In the genomic region with DNA sequence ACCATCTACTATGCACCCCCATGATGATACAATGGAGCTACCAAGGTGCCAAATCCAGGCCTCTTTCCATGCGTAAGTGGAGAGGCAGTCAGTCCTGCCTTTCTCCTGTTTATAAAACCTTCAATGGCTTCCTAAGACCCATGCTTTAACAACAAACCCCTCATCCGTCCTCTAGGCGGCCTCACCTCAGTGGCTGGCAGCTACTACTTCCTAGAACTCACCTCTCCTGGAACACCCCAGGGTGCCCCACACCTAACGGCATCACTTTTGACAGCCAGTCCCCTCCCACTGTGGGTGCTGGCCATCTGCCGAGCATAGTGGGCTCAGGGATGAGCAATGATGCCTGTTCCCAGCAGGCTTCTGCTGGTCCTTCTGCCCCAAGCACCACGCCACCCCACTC, we compare ENCODE assay signal across 26 cellular contexts.
"Had no signal": no experiment of that assay in that cellular context is flagged by ENCODE, and none has a peak within 500 bp of the region (broad histone marks: within the 10 kb centered on the region; RNA-seq: fewer than 3 reads in every experiment).

No MANE protein-coding gene starts in this region.

- H3K36me3 ChIP-seq: colonic mucosa, esophagus squamous epithelium, gastrocnemius medialis, neutrophil, ovary, prostate gland, spleen, upper lobe of right lung had no signal

- H3K36me3 Mint-ChIP-seq: mesothelial cell of epicardium had no signal

- FAIRE-seq: bronchial epithelial cell, islet of Langerhans had no signal

- H3K4me3 ChIP-seq: colonic mucosa, esophagus squamous epithelium, gastrocnemius medialis, ovary, prostate gland, spleen, upper lobe of right lung had no signal

- DNase-seq: activated B cell treated with CpG ODN at 0.5 μM for 24 hours; activated CD4-positive, alpha-beta memory T cell treated with anti-CD3 and anti-CD28 coated beads for 36 hours; activated CD4-positive, alpha-beta T cell treated with anti-CD3 and anti-CD28 coated beads for 36 hours; activated CD8-positive, alpha-beta memory T cell treated with anti-CD3 and anti-CD28 coated beads, Interleukin-2, amount 10 ng/mL, durations not matched to agents 7 days and 5 days; activated gamma-delta T cell; activated naive CD8-positive, alpha-beta T cell treated with anti-CD3 and anti-CD28 coated beads, Interleukin-2, amount 10 ng/mL, durations not matched to agents 7 days and 5 days; activated T-cell treated with anti-CD3 and anti-CD28 coated beads for 4 hours; amniotic stem cell; colonic mucosa; esophagus squamous epithelium; gastrocnemius medialis; head of caudate nucleus; left ventricle myocardium superior; mammary epithelial cell; naive thymus-derived CD8-positive, alpha-beta T cell; ovary; spleen; stimulated activated CD4-positive, alpha-beta T cell treated with anti-CD3 and anti-CD28 coated beads, Interleukin-4, amount 100 ng/mL, for 1 hour; stimulated activated naive CD8-positive, alpha-beta T cell treated with anti-CD3 and anti-CD28 coated beads, Interleukin-15, Interleukin-2, amounts not matched to agents 100 U/mL and 50 U/mL, for 24 hours; T-helper 17 cell; upper lobe of right lung had no signal

- H3K9me3 Mint-ChIP-seq: activated B cell treated with CpG ODN at 0.5 μM for 24 hours, mesothelial cell of epicardium had no signal

- H3K4me1 ChIP-seq: colonic mucosa, gastrocnemius medialis, prostate gland had no signal

- H3K27me3 Mint-ChIP-seq: activated B cell treated with CpG ODN at 0.5 μM for 24 hours; activated CD4-positive, alpha-beta memory T cell treated with anti-CD3 and anti-CD28 coated beads for 36 hours; activated CD4-positive, alpha-beta T cell treated with anti-CD3 and anti-CD28 coated beads for 36 hours; activated CD8-positive, alpha-beta memory T cell treated with anti-CD3 and anti-CD28 coated beads, Interleukin-2, amount 10 ng/mL, durations not matched to agents 7 days and 5 days; activated naive CD8-positive, alpha-beta T cell treated with anti-CD3 and anti-CD28 coated beads, Interleukin-2, amount 10 ng/mL, durations not matched to agents 7 days and 5 days; naive thymus-derived CD8-positive, alpha-beta T cell; T-helper 17 cell had no signal

- H3K27ac ChIP-seq: colonic mucosa, esophagus squamous epithelium, gastrocnemius medialis, neutrophil, ovary, prostate gland, spleen, upper lobe of right lung had no signal

- H3K27ac Mint-ChIP-seq: activated B cell treated with CpG ODN at 0.5 μM for 24 hours; activated CD4-positive, alpha-beta memory T cell treated with anti-CD3 and anti-CD28 coated beads for 36 hours; activated CD4-positive, alpha-beta T cell treated with anti-CD3 and anti-CD28 coated beads for 36 hours; activated naive CD8-positive, alpha-beta T cell treated with anti-CD3 and anti-CD28 coated beads, Interleukin-2, amount 10 ng/mL, durations not matched to agents 7 days and 5 days had no signal

- ATAC-seq: activated CD4-positive, alpha-beta T cell treated with anti-CD3 and anti-CD28 coated beads for 36 hours; activated CD8-positive, alpha-beta memory T cell treated with anti-CD3 and anti-CD28 coated beads, Interleukin-2, amount 10 ng/mL, durations not matched to agents 7 days and 5 days; gastrocnemius medialis; left ventricle myocardium superior; naive thymus-derived CD8-positive, alpha-beta T cell; stimulated activated naive CD8-positive, alpha-beta T cell treated with anti-CD3 and anti-CD28 coated beads, Interleukin-15, Interleukin-2, amounts not matched to agents 100 U/mL and 50 U/mL, for 24 hours; T-helper 17 cell; upper lobe of right lung had no signal

- H3K27me3 ChIP-seq: colonic mucosa, gastrocnemius medialis, neutrophil, ovary, spleen, upper lobe of right lung had no signal

- H3K9me3 ChIP-seq: colonic mucosa, gastrocnemius medialis, neutrophil, ovary, prostate gland had no signal

- H3K4me3 Mint-ChIP-seq: activated B cell treated with CpG ODN at 0.5 μM for 24 hours; activated CD4-positive, alpha-beta T cell treated with anti-CD3 and anti-CD28 coated beads for 36 hours; activated CD8-positive, alpha-beta memory T cell treated with anti-CD3 and anti-CD28 coated beads, Interleukin-2, amount 10 ng/mL, durations not matched to agents 7 days and 5 days; activated naive CD8-positive, alpha-beta T cell treated with anti-CD3 and anti-CD28 coated beads, Interleukin-2, amount 10 ng/mL, durations not matched to agents 7 days and 5 days; mesothelial cell of epicardium; naive thymus-derived CD8-positive, alpha-beta T cell; T-helper 17 cell had no signal
